7 cellular contexts compared by ENCODE assay signal in the genomic region with DNA sequence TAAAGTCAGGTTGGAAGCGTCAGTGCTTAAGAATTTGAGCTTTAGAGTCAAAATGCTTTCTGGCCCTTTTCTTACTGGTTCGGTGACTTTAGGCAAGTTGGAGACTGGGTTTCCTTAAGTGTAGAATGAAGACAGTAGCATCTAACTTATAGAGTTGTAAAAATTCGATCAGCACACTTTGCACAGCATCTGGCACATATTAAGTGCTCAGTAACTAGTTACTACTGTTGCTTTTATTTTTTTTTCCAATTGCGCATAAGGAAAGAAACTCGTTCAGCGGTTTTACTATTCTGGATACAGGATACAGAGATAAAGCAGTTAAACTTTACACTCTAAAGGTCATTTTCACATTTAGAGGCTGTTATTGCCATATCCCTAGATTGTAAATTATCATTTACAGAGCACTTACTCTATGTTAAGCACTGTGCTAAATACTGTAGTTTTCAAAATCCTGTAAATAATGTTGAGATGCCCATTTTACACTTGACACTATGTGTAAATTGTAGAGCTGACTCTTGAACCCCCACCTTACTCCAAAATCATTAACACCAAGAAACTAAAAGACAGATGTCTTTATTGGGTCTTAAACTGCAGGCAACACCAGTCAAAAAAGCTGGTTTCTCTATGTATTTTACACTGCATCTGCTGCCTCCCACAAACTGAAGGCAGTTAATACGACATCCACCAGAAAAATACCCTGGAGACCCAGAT. TPM values are rescaled to one million over a fixed set of nuclear protein-coding genes. Genes with fewer than 3 reads are reported as not detected.
DNase-seq lines count a peak whose midpoint lies in the region; ATAC-seq and TF ChIP-seq lines count a peak whose summit lies in the region.

No MANE protein-coding gene starts in this region.

- peak overlapping the region; percentile 98 for H3K27ac Mint-ChIP-seq in activated T-cell treated with anti-CD3 and anti-CD28 coated beads, Interleukin-2, amount 50 U/mL, for 72 hours

- peak overlapping the region; percentile 92 for H2AK5ac ChIP-seq in IMR-90 (ENCODE audit: low read depth, low read length)

- peak overlapping the region; percentile 97 for H2AK9ac ChIP-seq in IMR-90 (replicated peaks; ENCODE audit: low read depth, low read length, poor library complexity)

- H3K9me3 Mint-ChIP-seq in activated T-cell treated with anti-CD3 and anti-CD28 coated beads, Interleukin-2, amount 50 U/mL, for 72 hours: no peaks in the 10 kb centered on the region

- ATAC-seq in IMR-90 (ENCODE audit: low read depth) (no peak), GM19328 (IDR thresholded peaks at IDR 0.05; ENCODE audit: unreplicated experiment) (no peak), GM21528 (IDR thresholded peaks at IDR 0.05; ENCODE audit: low FRiP score, unreplicated experiment) (no peak)
- ATAC-seq in activated T-cell treated with anti-CD3 and anti-CD28 coated beads, Interleukin-2, amount 50 U/mL, for 72 hours (replicated peaks in 1 of 2): peak in 1 of 2 donors; percentile 2

- H2BK120ac ChIP-seq in IMR-90 (ENCODE audit: low read depth, low read length): peak overlapping the region; percentile 53; the same call in 1 of the 2 replicates

- peak overlapping the region; percentile 90 to 95; a peak in 3 of 4 replicates for H4K8ac ChIP-seq in IMR-90 (ENCODE audit: low read depth in 2 of 2, low read length in 2 of 2)

- H3K4me3 ChIP-seq in IMR-90 (ENCODE audit: insufficient read depth, low read depth, low read length) (peak overlapping the region; percentile 73), iPS-18a (ENCODE audit: low read length) (peak overlapping the region; percentile 80), stomach (peak overlapping the region; percentile 85 to 93 (median 88))

- peaks cover 57% of the 10 kb centered on the region for H3K4me1 Mint-ChIP-seq in activated T-cell treated with anti-CD3 and anti-CD28 coated beads, Interleukin-2, amount 50 U/mL, for 72 hours (ENCODE audit: low read depth)

- H3K4me3 Mint-ChIP-seq in activated T-cell treated with anti-CD3 and anti-CD28 coated beads, Interleukin-2, amount 50 U/mL, for 72 hours: peak overlapping the region; percentile 93 to 94

- peak overlapping the region; percentile 94 for H2AFZ ChIP-seq in IMR-90 (replicated peaks; ENCODE audit: low read length, poor library complexity)

- H3K9ac ChIP-seq in IMR-90 (ENCODE audit: low read depth, low read length) (peak overlapping the region; percentile 78), iPS-18a (ENCODE audit: low read length) (peak overlapping the region; percentile 86)

- CTCF ChIA-PET in IMR-90 (lab: Yijun Ruan, JAX): no interaction called here

- whole genome bisulfite sequencing in IMR-90 (ENCODE audit: extremely low coverage in 2 of 2, insufficient read length in 1 of 2), 2 experiments: no CpG with 5 or more reads among the region's 7 CpGs
- WGBS in stomach, 5 donors: 10 to 15% (median 14%) methylated on average over 7 of the region's 7 CpGs

- H4K5ac ChIP-seq in IMR-90 (ENCODE audit: low read depth, low read length): peak overlapping the region; percentile 73

- H2BK5ac ChIP-seq in IMR-90 (ENCODE audit: low read depth, low read length, poor library complexity, severe bottlenecking): peak overlapping the region; percentile 65

- peak overlapping the region; percentile 77 for H3K27ac ChIP-seq in IMR-90 (ENCODE audit: insufficient read depth, low read length)
- no peak overlapping the region for H3K27ac ChIP-seq in iPS-18a (ENCODE audit: low read length)
- H3K27ac ChIP-seq in stomach: peak overlapping the region; percentile 80 to 95 (median 92)

- peak overlapping the region; percentile 83; the same call in 1 of the 2 replicates for H3K23ac ChIP-seq in IMR-90 (ENCODE audit: low read depth, low read length)

- no peak overlapping the region for H3K18ac ChIP-seq in IMR-90 (ENCODE audit: low read depth, low read length)

- TF ChIP-seq POLR2A in IMR-90 (IDR thresholded peaks at IDR 0.05; ENCODE audit: low read depth, low read length) (no peak; the same call in 1 of the 2 replicates), stomach (IDR thresholded peaks at IDR 0.05) (no peak)

- H3K4me2 ChIP-seq in IMR-90 (ENCODE audit: low read depth, low read length): peak overlapping the region; percentile 97

- dilution Hi-C loops in IMR-90 (cut with HindIII; ENCODE audit: low sequenced_read_pairs, unreplicated experiment): no loop called here

- in situ Hi-C loops in IMR-90 (cut with MboI; ENCODE audit: low sequenced_read_pairs): no loop called here

- H4K91ac ChIP-seq in IMR-90 (ENCODE audit: insufficient read depth, low read depth, low read length): peak overlapping the region; percentile 74

- peak overlapping the region; percentile 95 for H3K4ac ChIP-seq in IMR-90 (ENCODE audit: low read depth, low read length)

- peak overlapping the region; percentile 79 for H3K14ac ChIP-seq in IMR-90 (replicated peaks; ENCODE audit: low read depth, low read length)

- POLR2A ChIA-PET in IMR-90 (lab: Charles Lee; ENCODE audit: unreplicated experiment): interaction anchor here (0.5 to 1.5 kb wide), 6 partner anchors 18 to 217 kb away, joined by 3 to 4 read pairs (median 3); partner anchors contain the start of gene RBM39

- peaks cover 25 to 70% of the 10 kb centered on the region in 2 experiments for H3K79me1 ChIP-seq in IMR-90 (ENCODE audit: low read depth in 1 of 2, low read length in 2 of 2)

- H3K36me3 ChIP-seq in IMR-90 (ENCODE audit: control insufficient read depth, insufficient read depth, low read length): peaks cover 32% of the 10 kb centered on the region
- H3K36me3 ChIP-seq in iPS-18a (ENCODE audit: control insufficient read depth, low read depth, low read length): peaks cover 30% of the 10 kb centered on the region
- peaks cover 30 to 59% (median 55%) of the 10 kb centered on the region in 4 donors for H3K36me3 ChIP-seq in stomach

- no peaks in the 10 kb centered on the region for H3K9me3 ChIP-seq in IMR-90 (ENCODE audit: control insufficient read depth, insufficient read depth, low read length)
- no peaks in the 10 kb centered on the region for H3K9me3 ChIP-seq in iPS-18a (ENCODE audit: control insufficient read depth, low read depth, low read length)
- H3K9me3 ChIP-seq in stomach: no peaks in the 10 kb centered on the region

- DNase-seq in IMR-90 (peak; percentile 29), stomach (no peak), NCI-H524 (lab: John Stamatoyannopoulos, UW) (no peak)
- DNase-seq in activated T-cell treated with anti-CD3 and anti-CD28 coated beads, Interleukin-2, amount 50 U/mL, for 72 hours: no peak

- H3K27me3 ChIP-seq in IMR-90 (ENCODE audit: control insufficient read depth, insufficient read depth, low read length): no peaks in the 10 kb centered on the region
- H3K27me3 ChIP-seq in iPS-18a (ENCODE audit: control insufficient read depth, insufficient read depth, low read length): no peaks in the 10 kb centered on the region
- H3K27me3 ChIP-seq in stomach: no peaks in the 10 kb centered on the region

- TF ChIP-seq EP300 in stomach (IDR thresholded peaks at IDR 0.05): no peak

- no peak overlapping the region for H2BK15ac ChIP-seq in IMR-90 (ENCODE audit: low read depth, low read length)

- H4K20me1 ChIP-seq in IMR-90 (ENCODE audit: insufficient read depth, low read length): peaks cover 24% of the 10 kb centered on the region

- no peak for TF ChIP-seq CTCF in IMR-90 (conservative IDR thresholded peaks at IDR 0.05; ENCODE audit: low read depth, low read length)
- no peak for TF ChIP-seq CTCF in stomach (IDR thresholded peaks at IDR 0.05)

- H3K36me3 Mint-ChIP-seq in activated T-cell treated with anti-CD3 and anti-CD28 coated beads, Interleukin-2, amount 50 U/mL, for 72 hours (ENCODE audit: insufficient read depth in 2 of 2): peaks cover 13 to 40% of the 10 kb centered on the region in 2 donors

- no peak for TF ChIP-seq RAD21 in IMR-90 (IDR thresholded peaks at IDR 0.05; ENCODE audit: low read length)

- intact Hi-C loops in IMR-90 (cut with micrococcal nuclease) (loop anchor here (2.0 to 10.0 kb wide), 3 partner anchors 185 to 252 kb away; partner anchors contain the start of gene SCAND1), stomach (cut with DNase I; ENCODE audit: low total_unique reads) (no loop called here)

- peaks cover 10% of the 10 kb centered on the region for H3K9me1 ChIP-seq in IMR-90 (ENCODE audit: insufficient read depth, low read length)

- H3K27me3 Mint-ChIP-seq in activated T-cell treated with anti-CD3 and anti-CD28 coated beads, Interleukin-2, amount 50 U/mL, for 72 hours (ENCODE audit: low read depth): no peaks in the 10 kb centered on the region

- H3K56ac ChIP-seq in IMR-90 (ENCODE audit: extremely low read depth, insufficient read depth, low read length): peak overlapping the region; percentile 81

- H3K4me1 ChIP-seq in IMR-90 (ENCODE audit: control insufficient read depth, insufficient read depth, low read length): peaks cover 5% of the 10 kb centered on the region
- H3K4me1 ChIP-seq in iPS-18a (ENCODE audit: control insufficient read depth, low read depth, low read length): no peaks in the 10 kb centered on the region
- H3K4me1 ChIP-seq in stomach: peaks cover 22 to 61% (median 41%) of the 10 kb centered on the region in 4 donors

- no peak overlapping the region for H2BK20ac ChIP-seq in IMR-90 (ENCODE audit: low read depth, low read length)

- no TSS peak for BruUV-seq in IMR-90 (replicated peaks; lab: Mats Ljungman, UMichigan)

RNA-seq across cellular contexts. Expression of gene ROMO1, which starts 0.9 kb away (rescaled TPM):
- total RNA-seq in IMR-90 (2012; rRNA removed): 223 and 397 TPM in 2 replicates
- 555 and 601 TPM in 2 replicates for polyA plus RNA-seq in IMR-90 (2012; rRNA removed)
- polyA plus RNA-seq in IMR-90 (2012; cell fraction: cytosol; rRNA removed): 1,487 and 2,019 TPM in 2 replicates
- polyA plus RNA-seq in IMR-90 (2012; cell fraction: nucleus; rRNA removed; ENCODE audit: low replicate concordance): 350 and 360 TPM in 2 replicates
- 10 to 100 TPM; 51.4 to 53.8 TPM for total RNA-seq in activated T-cell treated with anti-CD3 and anti-CD28 coated beads, Interleukin-2, amount 50 U/mL, for 72 hours
- total RNA-seq in stomach: 100 to 1,000 TPM; 101 to 629 (median 179) TPM
- polyA plus RNA-seq in stomach: 100 to 1,000 TPM; 462 to 651 (median 513) TPM

RNA-seq across cellular contexts. Expression of gene NFS1, which starts 0.9 kb away (rescaled TPM):
- total RNA-seq in IMR-90 (2012; rRNA removed): 11.4 and 16.5 TPM in 2 replicates
- polyA plus RNA-seq in IMR-90 (2012; rRNA removed): 31.4 and 35.6 TPM in 2 replicates
- 29.4 and 47.8 TPM in 2 replicates for polyA plus RNA-seq in IMR-90 (2012; cell fraction: cytosol; rRNA removed)
- polyA plus RNA-seq in IMR-90 (2012; cell fraction: nucleus; rRNA removed; ENCODE audit: low replicate concordance): 35.0 and 47.5 TPM in 2 replicates
- 10 to 100 TPM; 43.3 to 46.0 TPM for total RNA-seq in activated T-cell treated with anti-CD3 and anti-CD28 coated beads, Interleukin-2, amount 50 U/mL, for 72 hours
- total RNA-seq in stomach: 10 to 100 TPM in 4 of 5 donors, under 1 TPM in 1; 0.58 to 54.2 (median 25.4) TPM
- 10 to 100 TPM; 22.0 to 27.6 (median 22.8) TPM for polyA plus RNA-seq in stomach

RNA-seq across cellular contexts. Expression of gene CPNE1, which starts 35.4 kb away (rescaled TPM):
- total RNA-seq in IMR-90 (2012; rRNA removed) (141 and 163 TPM in 2 replicates), stomach (100 to 1,000 TPM in 2 of 5 donors, 10 to 100 TPM in 3; 67.9 to 172 (median 98.0) TPM)
- polyA plus RNA-seq in IMR-90 (2012; rRNA removed) (165 and 189 TPM in 2 replicates), stomach (100 to 1,000 TPM in 2 of 3 donors, 10 to 100 TPM in 1; 83.6 to 137 (median 117) TPM)
- 158 and 268 TPM in 2 replicates for polyA plus RNA-seq in IMR-90 (2012; cell fraction: cytosol; rRNA removed)
- polyA plus RNA-seq in IMR-90 (2012; cell fraction: nucleus; rRNA removed; ENCODE audit: low replicate concordance): 564 and 652 TPM in 2 replicates
- total RNA-seq in activated T-cell treated with anti-CD3 and anti-CD28 coated beads, Interleukin-2, amount 50 U/mL, for 72 hours: 100 to 1,000 TPM; 459 to 512 TPM

RNA-seq across cellular contexts. Expression of gene RBM12, which starts 35.4 kb away (rescaled TPM):
- total RNA-seq in IMR-90 (2012; rRNA removed) (65.8 and 69.4 TPM in 2 replicates), stomach (100 to 1,000 TPM in 1 of 5 donors, 10 to 100 TPM in 4; 16.2 to 147 (median 47.7) TPM)
- polyA plus RNA-seq in IMR-90 (2012; rRNA removed) (44.7 and 51.2 TPM in 2 replicates), stomach (10 to 100 TPM in 1 of 3 donors, 1 to 10 TPM in 2; 7.9 to 13.3 (median 9.6) TPM)
- polyA plus RNA-seq in IMR-90 (2012; cell fraction: cytosol; rRNA removed): 10.9 and 21.0 TPM in 2 replicates
- polyA plus RNA-seq in IMR-90 (2012; cell fraction: nucleus; rRNA removed; ENCODE audit: low replicate concordance): 47.0 and 117 TPM in 2 replicates
- 10 to 100 TPM; 71.1 to 92.4 TPM for total RNA-seq in activated T-cell treated with anti-CD3 and anti-CD28 coated beads, Interleukin-2, amount 50 U/mL, for 72 hours

RNA-seq across cellular contexts. Expression of gene RBM39, which starts 42.0 kb away (rescaled TPM):
- total RNA-seq in IMR-90 (2012; rRNA removed): 166 and 280 TPM in 2 replicates
- polyA plus RNA-seq in IMR-90 (2012; rRNA removed): 74.3 and 106 TPM in 2 replicates
- 15.4 and 18.4 TPM in 2 replicates for polyA plus RNA-seq in IMR-90 (2012; cell fraction: cytosol; rRNA removed)
- 124 and 726 TPM in 2 replicates for polyA plus RNA-seq in IMR-90 (2012; cell fraction: nucleus; rRNA removed; ENCODE audit: low replicate concordance)
- total RNA-seq in activated T-cell treated with anti-CD3 and anti-CD28 coated beads, Interleukin-2, amount 50 U/mL, for 72 hours: 100 to 1,000 TPM; 431 to 525 TPM
- 100 to 1,000 TPM; 358 to 770 (median 579) TPM for total RNA-seq in stomach
- polyA plus RNA-seq in stomach: 100 to 1,000 TPM in 2 of 3 donors, 10 to 100 TPM in 1; 93.3 to 273 (median 119) TPM
